ENCODE assay signal across 31 cellular contexts in the genomic region with DNA sequence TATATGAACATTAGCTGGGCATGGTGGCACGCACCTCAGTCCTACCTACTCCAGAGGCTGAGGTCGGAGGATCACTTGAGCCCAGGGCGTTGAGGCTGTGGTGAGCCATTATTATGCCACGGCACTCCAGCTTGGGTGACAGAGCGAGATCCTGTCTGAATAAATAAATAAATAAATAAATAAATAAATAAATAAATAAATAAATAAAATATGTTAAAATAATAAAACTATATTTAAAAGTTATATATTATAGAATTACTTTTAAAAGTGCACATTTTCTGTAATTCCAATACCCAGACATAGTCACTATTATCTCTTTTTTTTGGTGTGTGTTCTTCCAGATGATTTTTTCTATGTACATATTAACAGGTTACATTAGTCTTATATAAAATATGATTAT.
"Had no signal": no experiment of that assay in that cellular context is flagged by ENCODE, and none has a peak within 500 bp of the region (broad histone marks: within the 10 kb centered on the region; RNA-seq: fewer than 3 reads in every experiment).

No MANE protein-coding gene starts in this region.

- ATAC-seq: activated CD4-positive, alpha-beta T cell treated with anti-CD3 and anti-CD28 coated beads for 36 hours; activated CD4-positive, CD25-positive, alpha-beta regulatory T cell treated with anti-CD3 and anti-CD28 coated beads, Interleukin-2, amount 50 U/mL, for 24 hours; activated CD8-positive, alpha-beta memory T cell treated with anti-CD3 and anti-CD28 coated beads, Interleukin-2, amount 10 ng/mL, durations not matched to agents 7 days and 5 days; activated CD8-positive, alpha-beta T cell treated with anti-CD3 and anti-CD28 coated beads, Interleukin-2, amount 10 ng/mL, durations not matched to agents 7 days and 5 days; activated naive CD8-positive, alpha-beta T cell treated with anti-CD3 and anti-CD28 coated beads, Interleukin-2, amount 50 U/mL, for 24 hours had no signal

- H3K4me1 ChIP-seq: ascending aorta had no signal

- FAIRE-seq: bronchial epithelial cell, TTC549 had no signal

- DNase-seq: activated CD4-positive, alpha-beta memory T cell treated with anti-CD3 and anti-CD28 coated beads, Interleukin-2, amount 10 ng/mL, durations not matched to agents 7 days and 5 days; activated CD4-positive, alpha-beta T cell treated with anti-CD3 and anti-CD28 coated beads for 1 hour; activated CD4-positive, alpha-beta T cell treated with anti-CD3 and anti-CD28 coated beads for 36 hours; activated CD4-positive, alpha-beta T cell treated with anti-CD3 and anti-CD28 coated beads for 48 hours; activated CD4-positive, alpha-beta T cell treated with anti-CD3 and anti-CD28 coated beads, Interleukin-2, amount 10 ng/mL, durations not matched to agents 7 days and 5 days; activated CD4-positive, alpha-beta T cell treated with anti-CD3 and anti-CD28 coated beads, Interleukin-2, amount 50 U/mL, for 48 hours; activated CD4-positive, CD25-positive, alpha-beta regulatory T cell; activated CD8-positive, alpha-beta memory T cell treated with anti-CD3 and anti-CD28 coated beads for 24 hours; activated CD8-positive, alpha-beta memory T cell treated with anti-CD3 and anti-CD28 coated beads, Interleukin-2, amount 10 ng/mL, durations not matched to agents 7 days and 5 days; activated CD8-positive, alpha-beta memory T cell treated with anti-CD3 and anti-CD28 coated beads, Interleukin-2, amount 50 U/mL, for 48 hours; activated CD8-positive, alpha-beta T cell treated with anti-CD3 and anti-CD28 coated beads, Interleukin-2, amount 10 ng/mL, durations not matched to agents 7 days and 5 days; activated effector memory CD4-positive, alpha-beta T cell treated with Interleukin-2 at 50 U/mL for 16 hours; activated gamma-delta T cell; activated naive CD4-positive, alpha-beta T cell treated with anti-CD3 and anti-CD28 coated beads, Interleukin-2, amount 10 ng/mL, durations not matched to agents 7 days and 5 days; activated naive CD4-positive, alpha-beta T cell treated with Interleukin-2 at 50 U/mL for 16 hours; activated naive CD8-positive, alpha-beta T cell treated with anti-CD3 and anti-CD28 coated beads, Interleukin-2, amount 10 ng/mL, durations not matched to agents 7 days and 5 days; activated naive CD8-positive, alpha-beta T cell treated with anti-CD3 and anti-CD28 coated beads, Interleukin-2, amount 50 U/mL, for 24 hours; activated T-cell treated with anti-CD3 and anti-CD28 coated beads, Interleukin-2, amount 50 U/mL, for 24 hours; activated T-cell treated with anti-CD3 and anti-CD28 coated beads, Interleukin-2, amount 50 U/mL, for 48 hours; amygdala; anterior cingulate cortex; central memory CD4-positive, alpha-beta T cell; T-helper 1 cell; T-helper 2 cell; T-helper 9 cell had no signal

- H3K9me3 ChIP-seq: ascending aorta had no signal

- H3K36me3 ChIP-seq: ascending aorta, cardiac muscle cell had no signal

- H3K4me3 ChIP-seq: ascending aorta, cardiac muscle cell had no signal

- H3K27ac ChIP-seq: ascending aorta, cardiac muscle cell, VCaP had no signal
